7 cellular contexts compared by ENCODE assay signal in the genomic region with DNA sequence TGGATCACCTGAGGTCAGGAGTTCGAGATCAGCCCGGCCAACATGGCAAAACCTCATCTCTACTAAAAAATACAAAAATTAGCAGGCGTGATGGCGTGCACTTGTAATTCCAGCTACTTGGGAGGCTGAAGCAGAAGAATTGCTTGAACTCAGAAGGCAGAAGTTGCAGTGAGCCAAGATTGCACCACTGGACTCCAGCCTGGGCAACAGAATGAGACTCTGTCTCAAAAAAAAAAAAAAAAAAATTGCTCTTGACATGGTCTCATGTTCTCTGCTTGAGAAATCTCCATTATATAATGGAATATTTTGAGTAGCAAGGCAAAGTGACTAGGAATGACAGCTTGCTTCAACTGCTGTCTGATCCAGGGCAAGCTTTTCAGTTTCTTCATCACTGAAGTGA. TPM values are rescaled to one million over a fixed set of nuclear protein-coding genes. Genes with fewer than 3 reads are reported as not detected.
DNase-seq lines count a peak whose midpoint lies in the region; ATAC-seq and TF ChIP-seq lines count a peak whose summit lies in the region.
"Not testable (repeated sequence)": the region's sequence is repeated elsewhere in the genome, so short reads cannot be mapped to it uniquely, and the experiment has no call there.

No MANE protein-coding gene starts in this region.

- not testable (repeated sequence) for TF ChIP-seq EP300 in esophagus muscularis mucosa (IDR thresholded peaks at IDR 0.05)

- not testable (repeated sequence) for TF ChIP-seq CTCF in Caco-2 (IDR thresholded peaks at IDR 0.05; ENCODE audit: insufficient read depth in 1 of 2, low read depth in 1 of 2, low read length in 1 of 2, severe bottlenecking in 1 of 2, unreplicated experiment in 1 of 2); esophagus muscularis mucosa (IDR thresholded peaks at IDR 0.05); hepatocyte (IDR thresholded peaks at IDR 0.05; ENCODE audit: poor library complexity); right lobe of liver (IDR thresholded peaks at IDR 0.05); nephron (IDR thresholded peaks at IDR 0.05; ENCODE audit: unreplicated experiment in 3 of 3)

- H3K36me3 Mint-ChIP-seq in Caco-2 (ENCODE audit: insufficient read depth, unreplicated experiment); nephron (ENCODE audit: low read depth): not testable (repeated sequence)

- not testable (repeated sequence) for H3K27me3 ChIP-seq in Caco-2 (replicated peaks; ENCODE audit: control insufficient read depth, insufficient read depth, low read length); esophagus muscularis mucosa; hepatocyte; right lobe of liver; subcutaneous abdominal adipose tissue (ENCODE audit: control insufficient read depth in 5 of 5, insufficient read depth in 4 of 5, low read length in 5 of 5)

- not testable (repeated sequence) for H4K20me1 ChIP-seq in hepatocyte (ENCODE audit: insufficient read depth, poor library complexity, severe bottlenecking)

- DNase-seq in Caco-2; esophagus muscularis mucosa (ENCODE audit: extremely low spot score); hepatocyte (ENCODE audit: low spot score); right lobe of liver; sciatic nerve (ENCODE audit: low spot score): not testable (repeated sequence)

- CTCF ChIA-PET in Caco-2 (lab: Charles Lee) = interaction anchor here (1.6 kb wide), 1 partner anchor 9 kb away, joined by 9 read pairs; no protein-coding TSS in a partner anchor

- ATAC-seq in right lobe of liver = peak; percentile 5 to 33 (median 10)
- ATAC-seq in sciatic nerve = peak; percentile 82

- not testable (repeated sequence) for H2AFZ ChIP-seq in hepatocyte

- H3K9ac ChIP-seq in subcutaneous abdominal adipose tissue (ENCODE audit: low read length in 5 of 5) = peak overlapping the region in 2 of 5 donors; percentile 23 to 61

- not testable (repeated sequence) for H3K79me2 ChIP-seq in hepatocyte

- H3K9me3 Mint-ChIP-seq in Caco-2 (ENCODE audit: unreplicated experiment); nephron: not testable (repeated sequence)

- BruUV-seq in Caco-2 (replicated peaks; lab: Mats Ljungman, UMichigan) = TSS peak; percentile 53

- H3K4me1 Mint-ChIP-seq in Caco-2 (ENCODE audit: low read depth, unreplicated experiment) (peaks cover 55% of the 10 kb centered on the region), nephron (peaks cover 63% of the 10 kb centered on the region)

- H3K4me3 ChIP-seq in Caco-2 (ENCODE audit: low read depth, low read length); esophagus muscularis mucosa; hepatocyte; right lobe of liver; subcutaneous abdominal adipose tissue (ENCODE audit: low read depth in 1 of 5, low read length in 5 of 5): not testable (repeated sequence)

- not testable (repeated sequence) for H3K9me2 ChIP-seq in hepatocyte (replicated peaks; ENCODE audit: insufficient read depth)

- not testable (repeated sequence) for H3K9me3 ChIP-seq in Caco-2; esophagus muscularis mucosa; hepatocyte (ENCODE audit: low read depth); right lobe of liver; subcutaneous abdominal adipose tissue (ENCODE audit: control insufficient read depth in 5 of 5, low read length in 5 of 5)

- H3K27ac ChIP-seq in esophagus muscularis mucosa (replicated peaks in 1 of 4) = peak overlapping the region; percentile 78 to 92 (median 86)
- H3K27ac ChIP-seq in hepatocyte = peak overlapping the region; percentile 83
- peak overlapping the region; percentile 86 to 92 (median 91) for H3K27ac ChIP-seq in right lobe of liver
- peak overlapping the region; percentile 63 for H3K27ac ChIP-seq in subcutaneous abdominal adipose tissue (ENCODE audit: low read depth, low read length)

- H3K27ac Mint-ChIP-seq in Caco-2 (ENCODE audit: unreplicated experiment) = peak overlapping the region; percentile 78
- H3K27ac Mint-ChIP-seq in nephron = peak overlapping the region; percentile 29 to 93 (median 35)

- TF ChIP-seq POLR2A in esophagus muscularis mucosa (IDR thresholded peaks at IDR 0.05; ENCODE audit: low read depth); right lobe of liver (IDR thresholded peaks at IDR 0.05): not testable (repeated sequence)

- not testable (repeated sequence) for H3K27me3 Mint-ChIP-seq in Caco-2 (ENCODE audit: insufficient read depth, unreplicated experiment); nephron (ENCODE audit: low read depth)

- not testable (repeated sequence) for H3K36me3 ChIP-seq in Caco-2 (ENCODE audit: control insufficient read depth, insufficient read depth, low read length); esophagus muscularis mucosa; hepatocyte (replicated peaks; ENCODE audit: insufficient read depth, low read depth); right lobe of liver; subcutaneous abdominal adipose tissue (ENCODE audit: control insufficient read depth in 5 of 5, insufficient read depth in 5 of 5, low read length in 5 of 5)

- not testable (repeated sequence) for H3K4me3 Mint-ChIP-seq in Caco-2 (ENCODE audit: unreplicated experiment); nephron

- WGBS in esophagus muscularis mucosa = 78% methylated on average over 4 of the region's 4 CpGs
- WGBS in hepatocyte (ENCODE audit: low lambda C conversion rate, missing lambda C conversion rate) = 92% methylated on average over 4 of the region's 4 CpGs
- 93% methylated on average over 3 of the region's 4 CpGs for WGBS in right lobe of liver (ENCODE audit: insufficient coverage, low coverage, low lambda C conversion rate, missing lambda C conversion rate)

- H3K4me1 ChIP-seq in Caco-2 (peaks cover 81% of the 10 kb centered on the region), esophagus muscularis mucosa (peaks cover 14 to 84% (median 79%) of the 10 kb centered on the region in 4 donors), hepatocyte (ENCODE audit: insufficient read depth) (peaks cover 58% of the 10 kb centered on the region), right lobe of liver (peaks cover 0 to 23% (median 9%) of the 10 kb centered on the region in 4 donors), subcutaneous abdominal adipose tissue (ENCODE audit: control insufficient read depth in 5 of 5, insufficient read depth in 5 of 5, low read length in 5 of 5) (peaks cover 8 to 81% (median 63%) of the 10 kb centered on the region in 5 donors)

- POLR2A ChIA-PET in Caco-2 (lab: Charles Lee) = interaction anchor here (0.9 to 1.8 kb wide), 3 partner anchors 13 to 28 kb away, joined by 5 to 16 read pairs (median 6); a partner anchor contains a TSS

- H3K4me2 ChIP-seq in hepatocyte = not testable (repeated sequence)

- intact Hi-C loops in Caco-2 (cut with micrococcal nuclease; ENCODE audit: unreplicated experiment) = loop anchor here (1.0 kb wide), 2 partner anchors 9 to 13 kb away; no protein-coding TSS in a partner anchor
- intact Hi-C loops in esophagus muscularis mucosa (cut with DNase I); right lobe of liver (cut with DNase I); sciatic nerve (cut with DNase I): not testable (repeated sequence)

RNA-seq across cellular contexts. Expression of a gene that starts 24.4 kb away (rescaled TPM):
- 38.6 and 39.0 TPM in 2 replicates for total RNA-seq in Caco-2 (2022)
- total RNA-seq in esophagus muscularis mucosa = 10 to 100 TPM; 28.5 to 43.9 (median 32.4) TPM
- 29.5 and 34.7 TPM in 2 replicates for total RNA-seq in hepatocyte
- polyA plus RNA-seq in hepatocyte = 19.4 and 26.9 TPM in 2 replicates
- total RNA-seq in right lobe of liver = 10 to 100 TPM in 4 of 6 experiments, 1 to 10 TPM in 2; 2.8 to 17.2 (median 12.4) TPM
- total RNA-seq in sciatic nerve = 13.8 TPM
